In the genomic region with DNA sequence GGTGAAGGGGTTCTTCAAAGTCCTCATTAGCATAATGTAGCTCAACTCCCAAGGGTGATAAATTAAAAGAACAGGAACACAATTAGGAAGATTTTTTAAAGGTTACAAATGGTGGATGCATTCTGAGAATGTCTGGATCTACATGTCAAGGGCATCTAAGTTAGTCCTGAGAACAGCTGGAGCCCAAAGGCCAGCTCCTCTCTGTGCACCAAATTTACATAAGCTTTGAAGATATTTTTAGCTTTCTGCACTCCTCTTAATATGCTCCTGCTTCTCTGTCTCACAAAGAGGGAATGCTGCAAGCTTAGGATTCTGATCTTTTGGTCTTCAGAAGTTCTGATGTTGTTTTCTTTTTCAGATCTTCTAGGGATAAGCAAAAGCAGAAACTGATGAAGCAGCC, we compare ENCODE assay signal across 17 cellular contexts.
"Had no signal": no experiment of that assay in that cellular context is flagged by ENCODE, and none has a peak within 500 bp of the region (broad histone marks: within the 10 kb centered on the region; RNA-seq: fewer than 3 reads in every experiment).

No MANE protein-coding gene starts in this region.

- H3K36me3 ChIP-seq: left lung, ovary, right lobe of liver had no signal

- H3K9me3 Mint-ChIP-seq: central memory CD8-positive, alpha-beta T cell; immature natural killer cell; neural crest cell; stimulated activated naive B cell treated with anti-CD40 and anti-IgM and Interleukin-4, amounts not matched to agents 10 μg/mL and 1 μg/mL and 100 μg/mL, for 72 hours; stimulated activated naive CD8-positive, alpha-beta T cell treated with anti-CD3 and anti-CD28 coated beads, Interleukin-15, amount 100 ng/mL, for 72 hours had no signal

- H3K4me1 ChIP-seq: left lung, right lobe of liver had no signal

- H3K36me3 Mint-ChIP-seq: immature natural killer cell; naive thymus-derived CD8-positive, alpha-beta T cell; stimulated activated naive B cell treated with anti-CD40 and anti-IgM and Interleukin-4, amounts not matched to agents 10 μg/mL and 1 μg/mL and 100 μg/mL, for 72 hours had no signal

- DNase-seq: effector memory CD4-positive, alpha-beta T cell; immature natural killer cell; left lung; mesendoderm; naive thymus-derived CD8-positive, alpha-beta T cell; ovary; right lobe of liver; stimulated activated CD4-positive, alpha-beta T cell treated with anti-CD3 and anti-CD28 coated beads, Interleukin-2, amount 100 ng/mL, for 24 hours; stimulated activated CD4-positive, alpha-beta T cell treated with anti-CD3 and anti-CD28 coated beads, Interleukin-4, amount 100 ng/mL, for 4 hours; stimulated activated naive B cell treated with anti-CD40 and anti-IgM and Interleukin-4, amounts not matched to agents 10 μg/mL and 1 μg/mL and 100 μg/mL, for 72 hours; stimulated activated naive CD8-positive, alpha-beta T cell treated with anti-CD3 and anti-CD28 coated beads, Interleukin-15, amount 100 ng/mL, for 72 hours; substantia nigra; trophoblast cell had no signal

- H3K27ac ChIP-seq: left lung, ovary, right lobe of liver, skin epidermis had no signal

- H3K9me3 ChIP-seq: left lung, ovary, right lobe of liver had no signal

- H3K4me1 Mint-ChIP-seq: central memory CD8-positive, alpha-beta T cell; naive thymus-derived CD8-positive, alpha-beta T cell; stimulated activated naive B cell treated with anti-CD40 and anti-IgM and Interleukin-4, amounts not matched to agents 10 μg/mL and 1 μg/mL and 100 μg/mL, for 72 hours; stimulated activated naive CD8-positive, alpha-beta T cell treated with anti-CD3 and anti-CD28 coated beads, Interleukin-15, amount 100 ng/mL, for 72 hours had no signal

- H3K27me3 ChIP-seq: left lung, ovary, right lobe of liver had no signal

- ATAC-seq: esophagus mucosa; left lung; naive thymus-derived CD8-positive, alpha-beta T cell; right lobe of liver; stimulated activated naive B cell treated with anti-CD40 and anti-IgM and Interleukin-4, amounts not matched to agents 10 μg/mL and 1 μg/mL and 100 μg/mL, for 72 hours; stimulated activated naive CD8-positive, alpha-beta T cell treated with anti-CD3 and anti-CD28 coated beads, Interleukin-15, amount 100 ng/mL, for 72 hours had no signal

- H3K27ac Mint-ChIP-seq: immature natural killer cell; naive thymus-derived CD8-positive, alpha-beta T cell; stimulated activated naive B cell treated with anti-CD40 and anti-IgM and Interleukin-4, amounts not matched to agents 10 μg/mL and 1 μg/mL and 100 μg/mL, for 72 hours; stimulated activated naive CD8-positive, alpha-beta T cell treated with anti-CD3 and anti-CD28 coated beads, Interleukin-15, amount 100 ng/mL, for 72 hours had no signal

- H3K4me3 ChIP-seq: left lung, ovary, right lobe of liver, skin epidermis had no signal

- H3K4me3 Mint-ChIP-seq: central memory CD8-positive, alpha-beta T cell; immature natural killer cell; naive thymus-derived CD8-positive, alpha-beta T cell; neural crest cell; stimulated activated naive B cell treated with anti-CD40 and anti-IgM and Interleukin-4, amounts not matched to agents 10 μg/mL and 1 μg/mL and 100 μg/mL, for 72 hours; stimulated activated naive CD8-positive, alpha-beta T cell treated with anti-CD3 and anti-CD28 coated beads, Interleukin-15, amount 100 ng/mL, for 72 hours had no signal
